In genomic region chr17:76726231-76726765, GRCh38 we compare ENCODE assay signal across 8 cellular contexts. TPM values are rescaled to one million over a fixed set of nuclear protein-coding genes. Genes with fewer than 3 reads are reported as not detected.
A peak's percentile ranks its signal among the peaks of the same experiment; 100 is the strongest.
DNase-seq lines count a peak whose midpoint lies in the region; ATAC-seq and TF ChIP-seq lines count a peak whose summit lies in the region.

Gene JMJD6, minus strand, starts transcription at chr17:76726606. Its CDS starts 131 bp downstream, at chr17:76726475.

- TF ChIP-seq POLR2A in erythroblast (IDR thresholded peaks at IDR 0.05; ENCODE audit: low read length), result peak; percentile 89

- ATAC-seq in GM19463 (IDR thresholded peaks at IDR 0.05; ENCODE audit: unreplicated experiment), result peak; percentile 76
- ATAC-seq in HG03575 (IDR thresholded peaks at IDR 0.05; ENCODE audit: extremely low read depth, insufficient number of reproducible peaks, low FRiP score, unreplicated experiment), result peak; percentile 22

- DNase-seq in D341Med (ENCODE audit: low spot score), result peak; percentile 97
- DNase-seq in NCI-H774 (lab: John Stamatoyannopoulos, UW), result peak; percentile 98
- DNase-seq in activated CD8-positive, alpha-beta memory T cell treated with anti-CD3 and anti-CD28 coated beads, Interleukin-2, amount 50 U/mL, for 1 hour (ENCODE audit: extremely low read depth), result peak; percentile 93
- peak; percentile 96 to 97 for DNase-seq in erythroblast (lab: John Stamatoyannopoulos, UW)
- DNase-seq in mucosa of gallbladder (ENCODE audit: low spot score), result peak; percentile 98
- DNase-seq in stimulated activated CD8-positive, alpha-beta memory T cell treated with anti-CD3 and anti-CD28 coated beads, Interleukin-7, amount 100 ng/mL, for 48 hours (ENCODE audit: extremely low read depth in 1 of 2, low read depth in 1 of 2), result peak; percentile 91 to 93

RNA-seq across cellular contexts. Expression of gene JMJD6, which starts in this region (rescaled TPM):
- 34.4 TPM for total RNA-seq in mucosa of gallbladder

Comparison
In these comparisons a context has a peak if more than half of its experiments do, and no peak if none do; other contexts are left out.
1. Peak in every context shown above with its lines: DNase-seq and ATAC-seq.